38 cellular contexts compared by ENCODE assay signal in genomic region chr2:167712275-167712674, GRCh38.
"Had no signal": no experiment of that assay in that cellular context is flagged by ENCODE, and none has a peak within 500 bp of the region (broad histone marks: within the 10 kb centered on the region; RNA-seq: fewer than 3 reads in every experiment).

No MANE protein-coding gene starts in this region.

- H3K4me1 Mint-ChIP-seq: activated CD4-positive, alpha-beta memory T cell treated with anti-CD3 and anti-CD28 coated beads, Interleukin-2, amount 10 ng/mL, durations not matched to agents 7 days and 5 days; activated CD4-positive, alpha-beta T cell treated with anti-CD3 and anti-CD28 coated beads for 36 hours; activated CD4-positive, alpha-beta T cell treated with anti-CD3 and anti-CD28 coated beads, Interleukin-2, amount 10 ng/mL, durations not matched to agents 7 days and 5 days; activated CD8-positive, alpha-beta memory T cell treated with anti-CD3 and anti-CD28 coated beads, Interleukin-2, amount 10 ng/mL, durations not matched to agents 7 days and 5 days; activated naive CD8-positive, alpha-beta T cell treated with anti-CD3 and anti-CD28 coated beads for 36 hours; activated T-helper 17 cell treated with anti-CD3 and anti-CD28 coated beads, Interleukin-2, amount 50 U/mL, for 72 hours had no signal

- H3K9me3 Mint-ChIP-seq: activated CD4-positive, alpha-beta memory T cell treated with anti-CD3 and anti-CD28 coated beads, Interleukin-2, amount 10 ng/mL, durations not matched to agents 7 days and 5 days; activated CD4-positive, alpha-beta T cell treated with anti-CD3 and anti-CD28 coated beads, Interleukin-2, amount 10 ng/mL, durations not matched to agents 7 days and 5 days; activated naive CD4-positive, alpha-beta T cell treated with anti-CD3 and anti-CD28 coated beads for 36 hours; activated naive CD8-positive, alpha-beta T cell treated with anti-CD3 and anti-CD28 coated beads for 36 hours; activated T-cell treated with anti-CD3 and anti-CD28 coated beads, Interleukin-2, amount 50 U/mL, for 4 hours; activated T-helper 1 cell treated with anti-CD3 and anti-CD28 coated beads, Interleukin-12 subunit alpha, Interleukin-12 subunit beta, Interleukin-2, Interleukin-4 antibody, amounts not matched to agents 30 ng/mL and 10 ng/mL and 1 ng/mL, durations not matched to agents 14 hours and 24 hours and 36 hours; activated T-helper 17 cell treated with anti-CD3 and anti-CD28 coated beads, Interleukin-2, amount 50 U/mL, for 72 hours; T-helper 2 cell treated with Interferon-gamma antibody and Interleukin-4, amounts not matched to agents 5 μg/mL and 100 μg/mL, for 36 hours had no signal

- H3K27ac Mint-ChIP-seq: activated CD4-positive, alpha-beta memory T cell treated with anti-CD3 and anti-CD28 coated beads, Interleukin-2, amount 10 ng/mL, durations not matched to agents 7 days and 5 days; activated CD4-positive, alpha-beta T cell treated with anti-CD3 and anti-CD28 coated beads for 36 hours; activated CD4-positive, alpha-beta T cell treated with anti-CD3 and anti-CD28 coated beads, Interleukin-2, amount 10 ng/mL, durations not matched to agents 7 days and 5 days; activated CD8-positive, alpha-beta memory T cell treated with anti-CD3 and anti-CD28 coated beads, Interleukin-2, amount 10 ng/mL, durations not matched to agents 7 days and 5 days; activated CD8-positive, alpha-beta T cell treated with anti-CD3 and anti-CD28 coated beads, Interleukin-2, amount 10 ng/mL, durations not matched to agents 7 days and 5 days; activated naive CD4-positive, alpha-beta T cell treated with anti-CD3 and anti-CD28 coated beads for 36 hours; activated naive CD4-positive, alpha-beta T cell treated with anti-CD3 and anti-CD28 coated beads, Interleukin-2, amount 50 U/mL, for 72 hours; activated naive CD8-positive, alpha-beta T cell treated with anti-CD3 and anti-CD28 coated beads for 36 hours; activated T-cell treated with anti-CD3 and anti-CD28 coated beads, Interleukin-2, amount 50 U/mL, for 72 hours; activated T-helper 1 cell treated with anti-CD3 and anti-CD28 coated beads, Interleukin-12 subunit alpha, Interleukin-12 subunit beta, Interleukin-2, Interleukin-4 antibody, amounts not matched to agents 30 ng/mL and 10 ng/mL and 1 ng/mL, durations not matched to agents 14 hours and 24 hours and 36 hours; activated T-helper 17 cell treated with anti-CD3 and anti-CD28 coated beads, Interleukin-2, amount 50 U/mL, for 72 hours; T-helper 1 cell treated with Interleukin-12 subunit alpha and Interleukin-12 subunit beta and Interleukin-4 antibody, amounts not matched to agents 30 μg/mL and 1 μg/mL, for 36 hours; T-helper 2 cell treated with Interferon-gamma antibody and Interleukin-4, amounts not matched to agents 5 μg/mL and 100 μg/mL, for 36 hours had no signal

- H3K27ac ChIP-seq: adrenal gland, body of pancreas, brain microvascular endothelial cell, breast epithelium, VCaP had no signal

- ATAC-seq: activated CD4-positive, alpha-beta T cell treated with anti-CD3 and anti-CD28 coated beads for 36 hours; activated CD4-positive, CD25-positive, alpha-beta regulatory T cell treated with anti-CD3 and anti-CD28 coated beads, Interleukin-2, amount 50 U/mL, for 24 hours; activated CD8-positive, alpha-beta memory T cell treated with anti-CD3 and anti-CD28 coated beads, Interleukin-2, amount 10 ng/mL, durations not matched to agents 7 days and 5 days; activated CD8-positive, alpha-beta T cell treated with anti-CD3 and anti-CD28 coated beads, Interleukin-2, amount 10 ng/mL, durations not matched to agents 7 days and 5 days; activated naive CD4-positive, alpha-beta T cell treated with anti-CD3 and anti-CD28 coated beads, Interleukin-2, amount 50 U/mL, for 72 hours; activated T-cell treated with anti-CD3 and anti-CD28 coated beads, Interleukin-2, amount 50 U/mL, for 4 hours; activated T-cell treated with anti-CD3 and anti-CD28 coated beads, Interleukin-2, amount 50 U/mL, for 72 hours; activated T-helper 17 cell treated with anti-CD3 and anti-CD28 coated beads, Interleukin-2, amount 50 U/mL, for 72 hours; body of pancreas had no signal

- H3K36me3 ChIP-seq: adrenal gland, brain microvascular endothelial cell, breast epithelium had no signal

- H3K4me1 ChIP-seq: adrenal gland, body of pancreas, breast epithelium had no signal

- DNase-seq: activated CD4-positive, alpha-beta memory T cell treated with anti-CD3 and anti-CD28 coated beads, Interleukin-2, amount 10 ng/mL, durations not matched to agents 7 days and 5 days; activated CD4-positive, alpha-beta T cell treated with anti-CD3 and anti-CD28 coated beads for 1 hour; activated CD4-positive, alpha-beta T cell treated with anti-CD3 and anti-CD28 coated beads for 36 hours; activated CD4-positive, alpha-beta T cell treated with anti-CD3 and anti-CD28 coated beads for 48 hours; activated CD4-positive, alpha-beta T cell treated with anti-CD3 and anti-CD28 coated beads, Interleukin-2, amount 10 ng/mL, durations not matched to agents 7 days and 5 days; activated CD4-positive, alpha-beta T cell treated with anti-CD3 and anti-CD28 coated beads, Interleukin-2, amount 50 U/mL, for 48 hours; activated CD4-positive, CD25-positive, alpha-beta regulatory T cell; activated CD8-positive, alpha-beta memory T cell treated with anti-CD3 and anti-CD28 coated beads for 24 hours; activated CD8-positive, alpha-beta memory T cell treated with anti-CD3 and anti-CD28 coated beads, Interleukin-2, amount 10 ng/mL, durations not matched to agents 7 days and 5 days; activated CD8-positive, alpha-beta memory T cell treated with anti-CD3 and anti-CD28 coated beads, Interleukin-2, amount 50 U/mL, for 48 hours; activated CD8-positive, alpha-beta T cell treated with anti-CD3 and anti-CD28 coated beads, Interleukin-2, amount 10 ng/mL, durations not matched to agents 7 days and 5 days; activated effector memory CD4-positive, alpha-beta T cell treated with anti-CD3 and anti-CD28 coated beads, Interleukin-2, amount 50 U/mL, for 16 hours; activated gamma-delta T cell treated with Interleukin-2 at 50 U/mL for 16 hours; activated naive CD4-positive, alpha-beta T cell; activated naive CD4-positive, alpha-beta T cell treated with anti-CD3 and anti-CD28 coated beads for 36 hours; activated naive CD4-positive, alpha-beta T cell treated with anti-CD3 and anti-CD28 coated beads, Interleukin-2, amount 50 U/mL, for 16 hours; activated naive CD8-positive, alpha-beta T cell treated with anti-CD3 and anti-CD28 coated beads for 36 hours; activated T-cell treated with anti-CD3 and anti-CD28 coated beads, Interleukin-2, amount 50 U/mL, for 1 hour; activated T-cell treated with anti-CD3 and anti-CD28 coated beads, Interleukin-2, amount 50 U/mL, for 4 hours; activated T-cell treated with anti-CD3 and anti-CD28 coated beads, Interleukin-2, amount 50 U/mL, for 72 hours; adrenal gland; amniotic stem cell; aorta; body of pancreas; brain microvascular endothelial cell; central memory CD4-positive, alpha-beta T cell; cerebellar nuclear complex; T-helper 1 cell; T-helper 2 cell; T-helper 9 cell had no signal

- H3K27me3 Mint-ChIP-seq: activated CD4-positive, alpha-beta memory T cell treated with anti-CD3 and anti-CD28 coated beads, Interleukin-2, amount 10 ng/mL, durations not matched to agents 7 days and 5 days; activated CD4-positive, alpha-beta T cell treated with anti-CD3 and anti-CD28 coated beads for 36 hours; activated CD4-positive, alpha-beta T cell treated with anti-CD3 and anti-CD28 coated beads, Interleukin-2, amount 10 ng/mL, durations not matched to agents 7 days and 5 days; activated CD8-positive, alpha-beta memory T cell treated with anti-CD3 and anti-CD28 coated beads, Interleukin-2, amount 10 ng/mL, durations not matched to agents 7 days and 5 days; activated T-helper 17 cell treated with anti-CD3 and anti-CD28 coated beads, Interleukin-2, amount 50 U/mL, for 72 hours had no signal

- H3K36me3 Mint-ChIP-seq: activated CD8-positive, alpha-beta memory T cell treated with anti-CD3 and anti-CD28 coated beads, Interleukin-2, amount 10 ng/mL, durations not matched to agents 7 days and 5 days; activated naive CD4-positive, alpha-beta T cell treated with anti-CD3 and anti-CD28 coated beads, Interleukin-2, amount 50 U/mL, for 72 hours; activated naive CD8-positive, alpha-beta T cell treated with anti-CD3 and anti-CD28 coated beads for 36 hours had no signal

- H3K27me3 ChIP-seq: adrenal gland, body of pancreas, brain microvascular endothelial cell, breast epithelium had no signal

- H3K4me3 ChIP-seq: adrenal gland, body of pancreas, breast epithelium had no signal

- H3K4me3 Mint-ChIP-seq: activated CD4-positive, alpha-beta memory T cell treated with anti-CD3 and anti-CD28 coated beads, Interleukin-2, amount 10 ng/mL, durations not matched to agents 7 days and 5 days; activated CD4-positive, alpha-beta T cell treated with anti-CD3 and anti-CD28 coated beads for 36 hours; activated CD4-positive, alpha-beta T cell treated with anti-CD3 and anti-CD28 coated beads, Interleukin-2, amount 10 ng/mL, durations not matched to agents 7 days and 5 days; activated CD8-positive, alpha-beta memory T cell treated with anti-CD3 and anti-CD28 coated beads, Interleukin-2, amount 10 ng/mL, durations not matched to agents 7 days and 5 days; activated CD8-positive, alpha-beta T cell treated with anti-CD3 and anti-CD28 coated beads, Interleukin-2, amount 10 ng/mL, durations not matched to agents 7 days and 5 days; activated naive CD4-positive, alpha-beta T cell treated with anti-CD3 and anti-CD28 coated beads for 36 hours; activated naive CD8-positive, alpha-beta T cell treated with anti-CD3 and anti-CD28 coated beads for 36 hours; activated T-cell treated with anti-CD3 and anti-CD28 coated beads, Interleukin-2, amount 50 U/mL, for 4 hours; activated T-cell treated with anti-CD3 and anti-CD28 coated beads, Interleukin-2, amount 50 U/mL, for 72 hours; activated T-helper 1 cell treated with anti-CD3 and anti-CD28 coated beads, Interleukin-12 subunit alpha, Interleukin-12 subunit beta, Interleukin-2, Interleukin-4 antibody, amounts not matched to agents 30 ng/mL and 10 ng/mL and 1 ng/mL, durations not matched to agents 14 hours and 24 hours and 36 hours; activated T-helper 17 cell treated with anti-CD3 and anti-CD28 coated beads, Interleukin-2, amount 50 U/mL, for 72 hours; T-helper 1 cell treated with Interleukin-12 subunit alpha and Interleukin-12 subunit beta and Interleukin-4 antibody, amounts not matched to agents 30 μg/mL and 1 μg/mL, for 36 hours; T-helper 2 cell treated with Interferon-gamma antibody and Interleukin-4, amounts not matched to agents 5 μg/mL and 100 μg/mL, for 36 hours had no signal
